Comparison of ENCODE assay signal across 7 cellular contexts in the genomic region with DNA sequence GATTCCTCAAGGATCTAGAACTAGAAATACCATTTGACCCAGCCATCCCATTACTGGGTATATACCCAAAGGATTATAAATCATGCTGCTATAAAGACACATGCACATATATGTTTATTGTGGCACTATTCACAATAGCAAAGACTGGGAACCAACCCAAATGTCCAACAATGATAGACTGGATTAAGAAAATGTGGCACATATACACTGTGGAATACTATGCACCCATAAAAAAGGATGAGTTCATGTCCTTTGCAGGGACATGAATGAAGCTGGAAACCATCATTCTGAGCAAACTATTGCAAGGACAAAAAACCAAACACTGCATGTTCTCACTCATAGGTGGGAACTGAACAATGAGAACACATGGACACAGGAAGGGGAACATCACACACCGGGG. TPM values are rescaled to one million over a fixed set of nuclear protein-coding genes. Genes with fewer than 3 reads are reported as not detected.
"Had no signal": no experiment of that assay in that cellular context is flagged by ENCODE, and none has a peak within 500 bp of the region (broad histone marks: within the 10 kb centered on the region; RNA-seq: fewer than 3 reads in every experiment).

No MANE protein-coding gene starts in this region.

RNA-seq across cellular contexts. Expression of a gene that starts 36.1 kb away (rescaled TPM):
- total RNA-seq: subcutaneous adipose tissue, thoracic aorta, upper lobe of left lung, upper lobe of right lung, ureter had no signal
- polyA plus RNA-seq: stomach, urinary bladder had no signal
